In the genomic region with DNA sequence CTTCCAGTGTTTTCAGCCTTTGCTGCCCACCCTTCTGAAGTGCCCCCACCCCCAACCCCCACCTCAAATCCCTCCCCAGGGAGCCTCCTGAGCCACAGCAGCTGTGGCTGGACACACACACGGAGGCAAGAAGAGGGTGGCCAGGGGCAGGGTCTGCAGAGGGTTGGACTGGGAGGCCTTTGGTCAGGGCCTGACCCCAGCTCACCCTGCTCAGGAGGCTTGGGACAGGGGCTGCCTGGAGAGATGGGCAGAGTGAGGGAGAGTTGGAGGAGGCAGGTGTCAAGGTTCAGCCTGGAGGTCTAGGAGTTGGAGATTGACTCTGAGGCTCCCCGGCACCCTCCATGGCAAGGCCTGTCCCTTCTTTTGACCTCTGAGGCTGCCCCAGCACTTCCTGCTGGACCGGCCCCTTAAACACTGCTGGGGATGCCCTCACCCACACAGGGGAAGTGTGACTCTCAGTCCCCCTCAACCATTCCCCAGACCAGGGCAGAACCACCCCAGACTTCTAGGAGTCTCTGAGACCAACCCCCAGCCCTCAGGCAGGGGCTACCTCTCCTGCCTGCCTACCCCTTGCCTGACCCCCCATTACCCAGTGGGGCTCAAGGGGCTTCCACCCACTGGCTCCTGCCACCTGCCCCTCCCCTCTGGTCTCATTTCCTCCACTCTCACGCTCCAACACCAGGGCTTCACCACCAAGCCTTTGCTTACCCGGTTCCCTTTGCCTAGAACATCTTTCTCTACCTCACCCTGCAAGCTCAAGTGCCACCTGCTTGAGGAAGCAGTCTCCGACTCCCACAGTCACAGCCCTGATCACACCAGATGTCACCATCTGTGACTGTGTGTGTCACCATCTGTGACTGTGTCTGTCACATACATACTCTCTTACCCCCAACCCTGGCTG, we compare ENCODE assay signal across 9 cellular contexts. TPM values are rescaled to one million over a fixed set of nuclear protein-coding genes. Genes with fewer than 3 reads are reported as not detected.
A peak's percentile ranks its signal among the peaks of the same experiment; 100 is the strongest.
DNase-seq lines count a peak whose midpoint lies in the region; ATAC-seq and TF ChIP-seq lines count a peak whose summit lies in the region.
"Had no signal": no experiment of that assay in that cellular context is flagged by ENCODE, and none has a peak within 500 bp of the region (broad histone marks: within the 10 kb centered on the region; RNA-seq: fewer than 3 reads in every experiment).

No MANE protein-coding gene starts in this region.

- WGBS in GM23248 (ENCODE audit: low coverage in 1 of 2, low lambda C conversion rate in 2 of 2, missing lambda C conversion rate in 2 of 2), 2 experiments, result 96 to 98% methylated on average over 5 to 6 of the region's 6 CpGs

- H3K4me1 ChIP-seq in GM23248 (ENCODE audit: insufficient read depth), result peaks cover 12% of the 10 kb centered on the region

- no peak overlapping the region for H3K9ac ChIP-seq in GM23248

- H3K27me3 Mint-ChIP-seq in activated T-cell treated with anti-CD3 and anti-CD28 coated beads, Interleukin-2, amount 50 U/mL, for 4 hours (ENCODE audit: low read depth), result no peaks in the 10 kb centered on the region

- peaks cover 6% of the 10 kb centered on the region; the same call in 1 of the 2 replicates for H3F3A ChIP-seq in GM23248 (ENCODE audit: insufficient read depth)

- no peak overlapping the region for H3K4me3 ChIP-seq in GM23248

- in situ Hi-C loops in GM23248 (cut with MboI), result no loop called here

- no peaks in the 10 kb centered on the region for H4K20me1 ChIP-seq in GM23248 (ENCODE audit: insufficient read depth)

- no peak for TF ChIP-seq CTCF in VCaP (conservative IDR thresholded peaks at IDR 0.05)

- H3K27ac ChIP-seq in VCaP, result peak overlapping the region; percentile 50; the same call in 1 of the 2 replicates
- H3K27ac ChIP-seq in GM23248, result no peak overlapping the region

- H2AFZ ChIP-seq in GM23248, result no peak overlapping the region

- no peak overlapping the region for H3K4me3 Mint-ChIP-seq in activated T-cell treated with anti-CD3 and anti-CD28 coated beads, Interleukin-2, amount 50 U/mL, for 4 hours

- H3K79me2 ChIP-seq in GM23248 (ENCODE audit: insufficient read depth), result peaks cover 33% of the 10 kb centered on the region

- no peaks in the 10 kb centered on the region for H3K9me3 ChIP-seq in GM23248 (ENCODE audit: low read depth)

- H3K36me3 ChIP-seq in GM23248 (ENCODE audit: low read depth), result no peaks in the 10 kb centered on the region

- H3K36me3 Mint-ChIP-seq in activated T-cell treated with anti-CD3 and anti-CD28 coated beads, Interleukin-2, amount 50 U/mL, for 4 hours (ENCODE audit: insufficient read depth), result no peaks in the 10 kb centered on the region

- no peak overlapping the region for H3K4me2 ChIP-seq in GM23248 (ENCODE audit: unreplicated experiment)

- peaks cover 65% of the 10 kb centered on the region for H3K4me1 Mint-ChIP-seq in activated T-cell treated with anti-CD3 and anti-CD28 coated beads, Interleukin-2, amount 50 U/mL, for 4 hours (ENCODE audit: low read depth)

- no peak for DNase-seq in activated T-cell treated with anti-CD3 and anti-CD28 coated beads, Interleukin-2, amount 50 U/mL, for 4 hours
- no peak for DNase-seq in activated T-cell treated with anti-CD3 and anti-CD28 coated beads for 4 hours
- no peak for DNase-seq in stimulated activated naive CD8-positive, alpha-beta T cell treated with anti-CD3 and anti-CD28 coated beads, Interleukin-15, Interleukin-2, amounts not matched to agents 100 U/mL and 50 U/mL, for 24 hours
- no peak for DNase-seq in GM23248
- no peak for DNase-seq in effector CD8-positive, alpha-beta T cell (lab: John Stamatoyannopoulos, UW)
- DNase-seq in DMS114 treated with DMSO at 0.1 percent for 48 hours (lab: John Stamatoyannopoulos, UW; ENCODE audit: unreplicated experiment), result no peak
- DNase-seq: activated CD8-positive, alpha-beta memory T cell treated with anti-CD3 and anti-CD28 coated beads, Interleukin-2, amount 50 U/mL, for 48 hours had no signal

- H3K9me3 Mint-ChIP-seq in activated T-cell treated with anti-CD3 and anti-CD28 coated beads, Interleukin-2, amount 50 U/mL, for 4 hours, result no peaks in the 10 kb centered on the region

- no peaks in the 10 kb centered on the region for H3K9me2 ChIP-seq in GM23248 (ENCODE audit: insufficient read depth)

- ATAC-seq in activated T-cell treated with anti-CD3 and anti-CD28 coated beads, Interleukin-2, amount 50 U/mL, for 4 hours, result peak; percentile 35 to 68
- peak; percentile 46 for ATAC-seq in HG03064 (IDR thresholded peaks at IDR 0.05; ENCODE audit: low read depth, unreplicated experiment)
- peak; percentile 55 for ATAC-seq in stimulated activated naive CD8-positive, alpha-beta T cell treated with anti-CD3 and anti-CD28 coated beads, Interleukin-15, Interleukin-2, amounts not matched to agents 100 U/mL and 50 U/mL, for 24 hours

- H3K27me3 ChIP-seq in GM23248 (replicated peaks; ENCODE audit: insufficient read depth), result no peaks in the 10 kb centered on the region

RNA-seq across cellular contexts. Expression of gene ARAP1, which starts 8.6 kb away (rescaled TPM):
- 10 to 100 TPM; 52.3 to 58.1 (median 52.8) TPM for total RNA-seq in activated T-cell treated with anti-CD3 and anti-CD28 coated beads, Interleukin-2, amount 50 U/mL, for 4 hours
- total RNA-seq in GM23248 (2014; rRNA removed; shearing (Covaris generic)), result 73.9 and 92.7 TPM in 2 replicates
- 39.0 and 41.5 TPM in 2 replicates for polyA plus RNA-seq in GM23248 (2016; fragmentation: Nextera tagmentation; extraction: Ambion mirVana)

RNA-seq across cellular contexts. Expression of gene STARD10, which starts 50.3 kb away (rescaled TPM):
- total RNA-seq in activated T-cell treated with anti-CD3 and anti-CD28 coated beads, Interleukin-2, amount 50 U/mL, for 4 hours, result 10 to 100 TPM in 2 of 3 donors, 1 to 10 TPM in 1; 9.4 to 13.8 (median 13.0) TPM
- total RNA-seq in GM23248 (2014; rRNA removed; shearing (Covaris generic)), result 5.7 and 14.7 TPM in 2 replicates
- polyA plus RNA-seq in GM23248 (2016; fragmentation: Nextera tagmentation; extraction: Ambion mirVana), result 6.6 and 8.7 TPM in 2 replicates
